Comparison of ENCODE assay signal across 8 cellular contexts in the genomic region with DNA sequence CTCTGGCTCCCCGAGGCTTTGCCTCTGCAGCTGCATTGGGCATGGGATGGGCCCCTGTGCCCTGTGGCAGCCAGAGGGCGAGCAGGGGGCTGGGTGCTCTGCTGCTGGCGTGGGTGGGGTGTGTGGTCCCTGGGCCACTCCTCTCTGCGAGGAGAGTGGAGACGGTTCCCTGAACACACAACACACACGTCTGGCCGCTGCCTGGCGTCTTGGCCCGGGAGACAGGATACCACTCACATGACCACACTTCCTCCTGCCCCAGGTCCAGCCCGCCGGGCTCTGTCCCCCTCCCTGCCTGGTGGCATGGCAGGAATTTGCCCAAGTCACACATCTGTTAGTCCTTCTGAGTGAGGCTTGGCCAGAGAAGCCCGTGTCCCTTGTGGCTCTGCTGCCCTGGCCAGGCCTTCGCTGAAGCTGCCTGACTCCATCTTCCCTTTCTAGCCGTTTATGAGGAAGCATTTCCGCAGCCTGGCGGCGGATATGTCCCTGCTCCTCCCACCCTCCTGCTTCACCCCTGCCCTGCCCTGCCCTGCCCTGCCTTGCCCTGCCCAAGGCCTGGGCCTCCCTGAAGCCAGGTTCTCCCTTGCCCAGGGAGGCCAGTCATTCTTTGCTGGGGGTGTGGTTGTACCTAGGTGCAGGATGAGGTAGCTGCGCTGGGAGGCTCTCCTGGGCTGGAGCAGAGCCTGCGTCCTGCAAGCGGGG.
A peak's percentile ranks its signal among the peaks of the same experiment; 100 is the strongest.
DNase-seq lines count a peak whose midpoint lies in the region; ATAC-seq and TF ChIP-seq lines count a peak whose summit lies in the region.

No MANE protein-coding gene starts in this region.

- no peaks in the 10 kb centered on the region for H3K9me3 Mint-ChIP-seq in nephron

- H3K4me3 Mint-ChIP-seq in nephron = peak overlapping the region; percentile 77 to 91 (median 82)

- H3K4me1 Mint-ChIP-seq in nephron = peaks cover 23% of the 10 kb centered on the region

- TF ChIP-seq CTCF in fibroblast of pulmonary artery (IDR thresholded peaks at IDR 0.05; ENCODE audit: low read length, missing control alignments) = no peak
- TF ChIP-seq CTCF in nephron (IDR thresholded peaks at IDR 0.05; ENCODE audit: unreplicated experiment in 3 of 3) = no peak
- TF ChIP-seq CTCF in GM10266 (IDR thresholded peaks at IDR 0.05; ENCODE audit: control insufficient read depth, insufficient read depth, low read depth, missing control alignments) = no peak

- no peak for ATAC-seq in HG03457 (IDR thresholded peaks at IDR 0.05; ENCODE audit: unreplicated experiment)

- H3K27me3 Mint-ChIP-seq in nephron (ENCODE audit: low read depth) = no peaks in the 10 kb centered on the region

- H3K36me3 Mint-ChIP-seq in nephron (ENCODE audit: low read depth) = peaks cover 8% of the 10 kb centered on the region

- H3K4me3 ChIP-seq in fibroblast of pulmonary artery (replicated peaks; ENCODE audit: low read depth, low read length) = peak overlapping the region; percentile 95

- DNase-seq in GDM1 (lab: John Stamatoyannopoulos, UW) (peak; percentile 22), SW 1271 (lab: John Stamatoyannopoulos, UW) (peak; percentile 68 to 84), fibroblast of pulmonary artery (ENCODE audit: low read depth) (peak; percentile 69), GM10266 (ENCODE audit: extremely low spot score) (no peak), germinal center (ENCODE audit: low spot score) (no peak), DMS153 treated with DMSO at 0.1 percent for 48 hours (lab: John Stamatoyannopoulos, UW; ENCODE audit: unreplicated experiment) (no peak)

- peak overlapping the region in 1 of 3 experiments; percentile 60 for H3K27ac Mint-ChIP-seq in nephron

Comparison
In these comparisons a context has a peak if more than half of its experiments do, and no peak if none do; other contexts are left out.
1. DNase-seq: peak in GDM1 (single experiment), SW 1271 (2 of 2) and fibroblast of pulmonary artery (single experiment); none in GM10266 (single experiment), germinal center (single experiment) and DMS153 treated with DMSO at 0.1 percent for 48 hours (single experiment).